Comparison of ENCODE assay signal across 8 cellular contexts in genomic region chr9:91424403-91425176, GRCh38. TPM values are rescaled to one million over a fixed set of nuclear protein-coding genes. Genes with fewer than 3 reads are reported as not detected.
DNase-seq lines count a peak whose midpoint lies in the region; ATAC-seq lines count a peak whose summit lies in the region.

No MANE protein-coding gene starts in this region.

- H3K4me1 Mint-ChIP-seq in CD8-positive, alpha-beta memory T cell, result peaks cover 41 to 46% (median 44%) of the 10 kb centered on the region in 3 donors
- H3K4me1 Mint-ChIP-seq in activated CD4-positive, alpha-beta T cell treated with anti-CD3 and anti-CD28 coated beads, Interleukin-2, amount 10 ng/mL, durations not matched to agents 7 days and 5 days, result peaks cover 50% of the 10 kb centered on the region

- POLR2A ChIA-PET in CD8-positive, alpha-beta memory T cell (lab: Charles Lee), result interaction anchor here (0.9 to 3.1 kb wide), 2 partner anchors 63 to 324 kb away, joined by 5 to 11 read pairs; partner anchors contain the start of gene AUH
- POLR2A ChIA-PET in activated CD4-positive, alpha-beta T cell treated with anti-CD3 and anti-CD28 coated beads, Interleukin-2, amount 10 ng/mL, durations not matched to agents 7 days and 5 days (lab: Charles Lee), result interaction anchor here (0.9 to 1.4 kb wide), 3 partner anchors 66 to 274 kb away, joined by 3 read pairs; no protein-coding TSS in a partner anchor

- CTCF ChIA-PET in CD8-positive, alpha-beta memory T cell (lab: Charles Lee), result interaction anchor here (0.9 to 5.6 kb wide), 9 partner anchors 9 to 510 kb away, joined by 3 to 51 read pairs (median 5); partner anchors contain the start of gene AUH
- CTCF ChIA-PET in activated CD4-positive, alpha-beta T cell treated with anti-CD3 and anti-CD28 coated beads, Interleukin-2, amount 10 ng/mL, durations not matched to agents 7 days and 5 days (lab: Charles Lee), result interaction anchor here (0.9 to 3.3 kb wide), 13 partner anchors 14 to 509 kb away, joined by 3 to 43 read pairs (median 4); no protein-coding TSS in a partner anchor

- peaks cover 0 to 9% (median 0%) of the 10 kb centered on the region in 3 donors for H3K36me3 Mint-ChIP-seq in CD8-positive, alpha-beta memory T cell
- no peaks in the 10 kb centered on the region for H3K36me3 Mint-ChIP-seq in activated CD4-positive, alpha-beta T cell treated with anti-CD3 and anti-CD28 coated beads, Interleukin-2, amount 10 ng/mL, durations not matched to agents 7 days and 5 days (ENCODE audit: low read depth)

- ATAC-seq in GM21576 (IDR thresholded peaks at IDR 0.05; ENCODE audit: unreplicated experiment) (peak; percentile 6), left lobe of liver (peak; percentile 60), GM18861 (IDR thresholded peaks at IDR 0.05; ENCODE audit: unreplicated experiment) (no peak)

- peak overlapping the region; percentile 50 for H3K4me3 ChIP-seq in CD8-positive, alpha-beta memory T cell (ENCODE audit: low read length)

- no peaks in the 10 kb centered on the region for H3K9me3 Mint-ChIP-seq in CD8-positive, alpha-beta memory T cell
- H3K9me3 Mint-ChIP-seq in activated CD4-positive, alpha-beta T cell treated with anti-CD3 and anti-CD28 coated beads, Interleukin-2, amount 10 ng/mL, durations not matched to agents 7 days and 5 days, result no peaks in the 10 kb centered on the region

- H3K27ac Mint-ChIP-seq in CD8-positive, alpha-beta memory T cell, result peak overlapping the region; percentile 78 to 97 (median 90)
- H3K27ac Mint-ChIP-seq in activated CD4-positive, alpha-beta T cell treated with anti-CD3 and anti-CD28 coated beads, Interleukin-2, amount 10 ng/mL, durations not matched to agents 7 days and 5 days, result peak overlapping the region; percentile 85

- H3K27me3 ChIP-seq in CD8-positive, alpha-beta memory T cell (ENCODE audit: insufficient read depth, low read length, poor library complexity, severe bottlenecking), result no peaks in the 10 kb centered on the region

- no peaks in the 10 kb centered on the region for H3K9me3 ChIP-seq in CD8-positive, alpha-beta memory T cell (ENCODE audit: low read length)

- H3K4me3 Mint-ChIP-seq in CD8-positive, alpha-beta memory T cell, result peak overlapping the region; percentile 85 to 98 (median 87)
- H3K4me3 Mint-ChIP-seq in activated CD4-positive, alpha-beta T cell treated with anti-CD3 and anti-CD28 coated beads, Interleukin-2, amount 10 ng/mL, durations not matched to agents 7 days and 5 days, result peak overlapping the region; percentile 78

- peak overlapping the region; percentile 60 for H3K27ac ChIP-seq in CD8-positive, alpha-beta memory T cell (ENCODE audit: low read depth, low read length)

- no peaks in the 10 kb centered on the region for H3K36me3 ChIP-seq in CD8-positive, alpha-beta memory T cell (ENCODE audit: insufficient read depth, low read length)

- peak; percentile 52 to 77 (median 57) for DNase-seq in CD8-positive, alpha-beta memory T cell
- DNase-seq in NCI-H1105 treated with DMSO at 0.1 percent for 48 hours (lab: John Stamatoyannopoulos, UW) (peak; percentile 64), dermis blood vessel endothelial cell (peak; percentile 75), left lobe of liver (ENCODE audit: low spot score) (peak; percentile 92)
- peak; percentile 74 for DNase-seq in activated CD4-positive, alpha-beta T cell treated with anti-CD3 and anti-CD28 coated beads, Interleukin-2, amount 10 ng/mL, durations not matched to agents 7 days and 5 days
- peak; percentile 57 to 75 for DNase-seq in stimulated activated CD4-positive, alpha-beta T cell treated with anti-CD3 and anti-CD28 coated beads, Interleukin-2, amount 100 ng/mL, for 24 hours

- peaks cover 19 to 23% of the 10 kb centered on the region in 2 donors for H3K27me3 Mint-ChIP-seq in CD8-positive, alpha-beta memory T cell
- H3K27me3 Mint-ChIP-seq in activated CD4-positive, alpha-beta T cell treated with anti-CD3 and anti-CD28 coated beads, Interleukin-2, amount 10 ng/mL, durations not matched to agents 7 days and 5 days, result peaks cover 6% of the 10 kb centered on the region

- peaks cover 38% of the 10 kb centered on the region for H3K4me1 ChIP-seq in CD8-positive, alpha-beta memory T cell (ENCODE audit: insufficient read depth, low read length)

RNA-seq across cellular contexts. Expression of gene NFIL3, which starts 1.0 kb away (rescaled TPM):
- 10 to 100 TPM; 68.6 to 69.3 TPM for total RNA-seq in CD8-positive, alpha-beta memory T cell
- 5.4 TPM for polyA plus RNA-seq in CD8-positive, alpha-beta memory T cell
- total RNA-seq in activated CD4-positive, alpha-beta T cell treated with anti-CD3 and anti-CD28 coated beads, Interleukin-2, amount 10 ng/mL, durations not matched to agents 7 days and 5 days, result 10 to 100 TPM; 31.5 to 33.6 TPM
- total RNA-seq in dermis blood vessel endothelial cell (6.3 and 6.5 TPM in 2 replicates), left lobe of liver (12.0 TPM)
